Comparison of ENCODE assay signal across 1 cellular context in the genomic region with DNA sequence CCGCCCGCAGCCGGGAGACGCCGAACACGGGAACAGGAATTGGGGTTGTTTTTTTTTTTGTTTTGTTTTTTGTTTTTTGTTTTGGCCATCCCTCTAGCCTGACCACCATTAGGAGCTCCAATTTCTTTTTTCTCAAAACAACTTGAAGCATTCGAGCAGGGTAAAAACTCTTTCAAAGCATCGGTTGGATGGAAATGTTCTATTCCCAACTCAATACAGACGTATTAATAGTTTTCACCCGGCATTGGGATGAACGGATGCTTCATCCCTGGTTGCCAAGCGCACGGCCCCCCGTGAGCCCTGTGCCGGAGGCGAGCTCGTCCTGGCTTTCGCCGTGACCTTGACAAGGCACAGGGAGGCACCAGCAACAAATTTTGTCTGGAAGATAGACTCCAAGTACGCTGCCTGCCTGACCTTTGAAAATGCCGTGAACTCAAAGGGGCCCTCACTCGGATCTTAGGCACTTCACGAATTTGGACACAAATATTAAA.
TF ChIP-seq lines count a peak whose summit lies in the region.

No MANE protein-coding gene starts in this region.

TF ChIP-seq in HCT116, 20 proteins besides CTCF, POLR2A, EP300 and RAD21 (continued from another document):
- TF ChIP-seq SIN3A (IDR thresholded peaks at IDR 0.05; ENCODE audit: low read depth) (no peak), SP1 (IDR thresholded peaks at IDR 0.05; ENCODE audit: low read depth) (no peak), ELF1 (IDR thresholded peaks at IDR 0.05; ENCODE audit: borderline replicate concordance, low read depth) (no peak), FOSL1 (IDR thresholded peaks at IDR 0.05; ENCODE audit: low read depth) (no peak), CBX3 (IDR thresholded peaks at IDR 0.05; ENCODE audit: low read depth) (no peak)
- TF ChIP-seq, protein P1, sequence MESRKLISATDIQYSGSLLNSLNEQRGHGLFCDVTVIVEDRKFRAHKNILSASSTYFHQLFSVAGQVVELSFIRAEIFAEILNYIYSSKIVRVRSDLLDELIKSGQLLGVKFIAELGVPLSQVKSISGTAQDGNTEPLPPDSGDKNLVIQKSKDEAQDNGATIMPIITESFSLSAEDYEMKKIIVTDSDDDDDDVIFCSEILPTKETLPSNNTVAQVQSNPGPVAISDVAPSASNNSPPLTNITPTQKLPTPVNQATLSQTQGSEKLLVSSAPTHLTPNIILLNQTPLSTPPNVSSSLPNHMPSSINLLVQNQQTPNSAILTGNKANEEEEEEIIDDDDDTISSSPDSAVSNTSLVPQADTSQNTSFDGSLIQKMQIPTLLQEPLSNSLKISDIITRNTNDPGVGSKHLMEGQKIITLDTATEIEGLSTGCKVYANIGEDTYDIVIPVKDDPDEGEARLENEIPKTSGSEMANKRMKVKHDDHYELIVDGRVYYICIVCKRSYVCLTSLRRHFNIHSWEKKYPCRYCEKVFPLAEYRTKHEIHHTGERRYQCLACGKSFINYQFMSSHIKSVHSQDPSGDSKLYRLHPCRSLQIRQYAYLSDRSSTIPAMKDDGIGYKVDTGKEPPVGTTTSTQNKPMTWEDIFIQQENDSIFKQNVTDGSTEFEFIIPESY (IDR thresholded peaks at IDR 0.05; ENCODE audit: extremely low read depth, insufficient replicate concordance, low read length): no peak
